Comparison of ENCODE assay signal across 1 cellular context in the genomic region with DNA sequence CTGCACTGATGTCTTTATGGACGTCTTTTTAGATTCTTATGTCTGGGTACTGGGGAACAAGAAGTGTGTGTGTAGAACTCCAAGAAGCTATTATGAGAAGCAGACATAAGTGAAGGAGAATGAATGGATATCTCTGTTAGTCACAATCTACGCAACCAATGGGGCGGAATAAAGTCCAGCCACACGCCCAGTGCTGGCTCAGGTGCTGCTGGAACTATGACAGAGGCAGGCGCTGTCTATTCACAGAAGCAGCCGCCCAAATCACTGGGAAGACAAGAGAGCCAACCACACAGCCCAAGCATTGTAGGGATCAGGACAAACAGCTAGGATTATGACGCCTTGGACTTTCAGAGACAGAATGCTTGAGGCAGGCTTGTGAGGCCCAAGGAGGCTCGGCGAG.
TF ChIP-seq lines count a peak whose summit lies in the region.

No MANE protein-coding gene starts in this region.

TF ChIP-seq in GM23338, 12 proteins besides CTCF, POLR2A, EP300 and RAD21 (continued from another document):
- TF ChIP-seq, protein P1, sequence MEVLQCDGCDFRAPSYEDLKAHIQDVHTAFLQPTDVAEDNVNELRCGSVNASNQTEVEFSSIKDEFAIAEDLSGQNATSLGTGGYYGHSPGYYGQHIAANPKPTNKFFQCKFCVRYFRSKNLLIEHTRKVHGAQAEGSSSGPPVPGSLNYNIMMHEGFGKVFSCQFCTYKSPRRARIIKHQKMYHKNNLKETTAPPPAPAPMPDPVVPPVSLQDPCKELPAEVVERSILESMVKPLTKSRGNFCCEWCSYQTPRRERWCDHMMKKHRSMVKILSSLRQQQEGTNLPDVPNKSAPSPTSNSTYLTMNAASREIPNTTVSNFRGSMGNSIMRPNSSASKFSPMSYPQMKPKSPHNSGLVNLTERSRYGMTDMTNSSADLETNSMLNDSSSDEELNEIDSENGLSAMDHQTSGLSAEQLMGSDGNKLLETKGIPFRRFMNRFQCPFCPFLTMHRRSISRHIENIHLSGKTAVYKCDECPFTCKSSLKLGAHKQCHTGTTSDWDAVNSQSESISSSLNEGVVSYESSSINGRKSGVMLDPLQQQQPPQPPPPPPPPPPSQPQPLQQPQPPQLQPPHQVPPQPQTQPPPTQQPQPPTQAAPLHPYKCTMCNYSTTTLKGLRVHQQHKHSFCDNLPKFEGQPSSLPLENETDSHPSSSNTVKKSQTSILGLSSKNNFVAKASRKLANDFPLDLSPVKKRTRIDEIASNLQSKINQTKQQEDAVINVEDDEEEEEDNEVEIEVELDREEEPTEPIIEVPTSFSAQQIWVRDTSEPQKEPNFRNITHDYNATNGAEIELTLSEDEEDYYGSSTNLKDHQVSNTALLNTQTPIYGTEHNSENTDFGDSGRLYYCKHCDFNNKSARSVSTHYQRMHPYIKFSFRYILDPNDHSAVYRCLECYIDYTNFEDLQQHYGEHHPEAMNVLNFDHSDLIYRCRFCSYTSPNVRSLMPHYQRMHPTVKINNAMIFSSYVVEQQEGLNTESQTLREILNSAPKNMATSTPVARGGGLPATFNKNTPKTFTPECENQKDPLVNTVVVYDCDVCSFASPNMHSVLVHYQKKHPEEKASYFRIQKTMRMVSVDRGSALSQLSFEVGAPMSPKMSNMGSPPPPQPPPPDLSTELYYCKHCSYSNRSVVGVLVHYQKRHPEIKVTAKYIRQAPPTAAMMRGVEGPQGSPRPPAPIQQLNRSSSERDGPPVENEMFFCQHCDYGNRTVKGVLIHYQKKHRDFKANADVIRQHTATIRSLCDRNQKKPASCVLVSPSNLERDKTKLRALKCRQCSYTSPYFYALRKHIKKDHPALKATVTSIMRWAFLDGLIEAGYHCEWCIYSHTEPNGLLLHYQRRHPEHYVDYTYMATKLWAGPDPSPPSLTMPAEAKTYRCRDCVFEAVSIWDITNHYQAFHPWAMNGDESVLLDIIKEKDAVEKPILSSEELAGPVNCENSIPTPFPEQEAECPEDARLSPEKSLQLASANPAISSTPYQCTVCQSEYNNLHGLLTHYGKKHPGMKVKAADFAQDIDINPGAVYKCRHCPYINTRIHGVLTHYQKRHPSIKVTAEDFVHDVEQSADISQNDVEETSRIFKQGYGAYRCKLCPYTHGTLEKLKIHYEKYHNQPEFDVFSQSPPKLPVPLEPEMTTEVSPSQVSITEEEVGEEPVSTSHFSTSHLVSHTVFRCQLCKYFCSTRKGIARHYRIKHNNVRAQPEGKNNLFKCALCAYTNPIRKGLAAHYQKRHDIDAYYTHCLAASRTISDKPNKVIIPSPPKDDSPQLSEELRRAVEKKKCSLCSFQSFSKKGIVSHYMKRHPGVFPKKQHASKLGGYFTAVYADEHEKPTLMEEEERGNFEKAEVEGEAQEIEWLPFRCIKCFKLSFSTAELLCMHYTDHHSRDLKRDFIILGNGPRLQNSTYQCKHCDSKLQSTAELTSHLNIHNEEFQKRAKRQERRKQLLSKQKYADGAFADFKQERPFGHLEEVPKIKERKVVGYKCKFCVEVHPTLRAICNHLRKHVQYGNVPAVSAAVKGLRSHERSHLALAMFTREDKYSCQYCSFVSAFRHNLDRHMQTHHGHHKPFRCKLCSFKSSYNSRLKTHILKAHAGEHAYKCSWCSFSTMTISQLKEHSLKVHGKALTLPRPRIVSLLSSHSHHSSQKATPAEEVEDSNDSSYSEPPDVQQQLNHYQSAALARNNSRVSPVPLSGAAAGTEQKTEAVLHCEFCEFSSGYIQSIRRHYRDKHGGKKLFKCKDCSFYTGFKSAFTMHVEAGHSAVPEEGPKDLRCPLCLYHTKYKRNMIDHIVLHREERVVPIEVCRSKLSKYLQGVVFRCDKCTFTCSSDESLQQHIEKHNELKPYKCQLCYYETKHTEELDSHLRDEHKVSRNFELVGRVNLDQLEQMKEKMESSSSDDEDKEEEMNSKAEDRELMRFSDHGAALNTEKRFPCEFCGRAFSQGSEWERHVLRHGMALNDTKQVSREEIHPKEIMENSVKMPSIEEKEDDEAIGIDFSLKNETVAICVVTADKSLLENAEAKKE (CRISPR knock-in tag; IDR thresholded peaks at IDR 0.05) = no peak
- TF ChIP-seq NANOG (IDR thresholded peaks at IDR 0.05; ENCODE audit: borderline replicate concordance) = no peak
- TF ChIP-seq, protein P2, sequence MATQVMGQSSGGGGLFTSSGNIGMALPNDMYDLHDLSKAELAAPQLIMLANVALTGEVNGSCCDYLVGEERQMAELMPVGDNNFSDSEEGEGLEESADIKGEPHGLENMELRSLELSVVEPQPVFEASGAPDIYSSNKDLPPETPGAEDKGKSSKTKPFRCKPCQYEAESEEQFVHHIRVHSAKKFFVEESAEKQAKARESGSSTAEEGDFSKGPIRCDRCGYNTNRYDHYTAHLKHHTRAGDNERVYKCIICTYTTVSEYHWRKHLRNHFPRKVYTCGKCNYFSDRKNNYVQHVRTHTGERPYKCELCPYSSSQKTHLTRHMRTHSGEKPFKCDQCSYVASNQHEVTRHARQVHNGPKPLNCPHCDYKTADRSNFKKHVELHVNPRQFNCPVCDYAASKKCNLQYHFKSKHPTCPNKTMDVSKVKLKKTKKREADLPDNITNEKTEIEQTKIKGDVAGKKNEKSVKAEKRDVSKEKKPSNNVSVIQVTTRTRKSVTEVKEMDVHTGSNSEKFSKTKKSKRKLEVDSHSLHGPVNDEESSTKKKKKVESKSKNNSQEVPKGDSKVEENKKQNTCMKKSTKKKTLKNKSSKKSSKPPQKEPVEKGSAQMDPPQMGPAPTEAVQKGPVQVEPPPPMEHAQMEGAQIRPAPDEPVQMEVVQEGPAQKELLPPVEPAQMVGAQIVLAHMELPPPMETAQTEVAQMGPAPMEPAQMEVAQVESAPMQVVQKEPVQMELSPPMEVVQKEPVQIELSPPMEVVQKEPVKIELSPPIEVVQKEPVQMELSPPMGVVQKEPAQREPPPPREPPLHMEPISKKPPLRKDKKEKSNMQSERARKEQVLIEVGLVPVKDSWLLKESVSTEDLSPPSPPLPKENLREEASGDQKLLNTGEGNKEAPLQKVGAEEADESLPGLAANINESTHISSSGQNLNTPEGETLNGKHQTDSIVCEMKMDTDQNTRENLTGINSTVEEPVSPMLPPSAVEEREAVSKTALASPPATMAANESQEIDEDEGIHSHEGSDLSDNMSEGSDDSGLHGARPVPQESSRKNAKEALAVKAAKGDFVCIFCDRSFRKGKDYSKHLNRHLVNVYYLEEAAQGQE (IDR thresholded peaks at IDR 0.05; ENCODE audit: unreplicated experiment) = no peak
TF ChIP-seq in GM23338: peak in this region for 0.
